In genomic region chr13:100394005-100394695, GRCh38 we compare ENCODE assay signal across 9 cellular contexts.
A peak's percentile ranks its signal among the peaks of the same experiment; 100 is the strongest.
DNase-seq lines count a peak whose midpoint lies in the region; ATAC-seq and TF ChIP-seq lines count a peak whose summit lies in the region.
"Had no signal": no experiment of that assay in that cellular context is flagged by ENCODE, and none has a peak within 500 bp of the region (broad histone marks: within the 10 kb centered on the region; RNA-seq: fewer than 3 reads in every experiment).

No MANE protein-coding gene starts in this region.

- peak overlapping the region; percentile 0; the same call in 1 of the 2 replicates for H3K4me3 ChIP-seq in AG09309 (ENCODE audit: control insufficient read depth, low read depth, low read length)

- no peaks in the 10 kb centered on the region for H3K9me3 Mint-ChIP-seq in T-helper 2 cell treated with Interferon-gamma antibody and Interleukin-4, amounts not matched to agents 5 μg/mL and 100 μg/mL, for 36 hours
- H3K9me3 Mint-ChIP-seq in mesothelial cell of epicardium = no peaks in the 10 kb centered on the region

- H3K4me3 Mint-ChIP-seq in T-helper 2 cell treated with Interferon-gamma antibody and Interleukin-4, amounts not matched to agents 5 μg/mL and 100 μg/mL, for 36 hours = peak overlapping the region; percentile 52
- H3K4me3 Mint-ChIP-seq in mesothelial cell of epicardium = no peak overlapping the region

- TF ChIP-seq CTCF in AG09309 (IDR thresholded peaks at IDR 0.05; ENCODE audit: control insufficient read depth, insufficient read depth, low read depth, low read length, missing control alignments) (no peak), mesothelial cell of epicardium (IDR thresholded peaks at IDR 0.05; ENCODE audit: unreplicated experiment) (no peak)

- H3K36me3 Mint-ChIP-seq in T-helper 2 cell treated with Interferon-gamma antibody and Interleukin-4, amounts not matched to agents 5 μg/mL and 100 μg/mL, for 36 hours (ENCODE audit: low read depth) = peaks cover 3% of the 10 kb centered on the region
- peaks cover 4% of the 10 kb centered on the region for H3K36me3 Mint-ChIP-seq in mesothelial cell of epicardium

- in situ Hi-C loops in G401 (cut with HindIII; ENCODE audit: low sequenced_read_pairs) = no loop called here

- peak; percentile 93 for ATAC-seq in GM18519 (IDR thresholded peaks at IDR 0.05; ENCODE audit: low FRiP score, unreplicated experiment)
- ATAC-seq in HG02885 (IDR thresholded peaks at IDR 0.05; ENCODE audit: poor library complexity, unreplicated experiment) = peak; percentile 94

- peaks cover 30% of the 10 kb centered on the region for H3K4me1 Mint-ChIP-seq in T-helper 2 cell treated with Interferon-gamma antibody and Interleukin-4, amounts not matched to agents 5 μg/mL and 100 μg/mL, for 36 hours (ENCODE audit: low read depth)
- H3K4me1 Mint-ChIP-seq in mesothelial cell of epicardium = peaks cover 19% of the 10 kb centered on the region

- peak; percentile 80 for DNase-seq in AG09309 (ENCODE audit: low read depth)
- peak; percentile 52 for DNase-seq in T-helper 2 cell treated with Interferon-gamma antibody and Interleukin-4, amounts not matched to agents 5 μg/mL and 100 μg/mL, for 36 hours (ENCODE audit: low spot score)
- DNase-seq in mesothelial cell of epicardium (ENCODE audit: low spot score in 2 of 2, unreplicated experiment in 2 of 2) = no peak
- no peak for DNase-seq in HuH-7 (ENCODE audit: low spot score)
- no peak for DNase-seq in G401 (ENCODE audit: low spot score)
- DNase-seq in NCI-H748 treated with DMSO at 0.1 percent for 48 hours (lab: John Stamatoyannopoulos, UW) = no peak
- DNase-seq: left cardiac atrium had no signal

- H3K27me3 Mint-ChIP-seq in T-helper 2 cell treated with Interferon-gamma antibody and Interleukin-4, amounts not matched to agents 5 μg/mL and 100 μg/mL, for 36 hours (ENCODE audit: low read depth) = no peaks in the 10 kb centered on the region
- no peaks in the 10 kb centered on the region for H3K27me3 Mint-ChIP-seq in mesothelial cell of epicardium (ENCODE audit: low read depth)

- H3K27ac Mint-ChIP-seq in T-helper 2 cell treated with Interferon-gamma antibody and Interleukin-4, amounts not matched to agents 5 μg/mL and 100 μg/mL, for 36 hours = peak overlapping the region; percentile 64
- peak overlapping the region; percentile 36 for H3K27ac Mint-ChIP-seq in mesothelial cell of epicardium

Comparison
In these comparisons a context has a peak if more than half of its experiments do, and no peak if none do; other contexts are left out.
1. DNase-seq: peak in AG09309 (single experiment) and T-helper 2 cell treated with Interferon-gamma antibody and Interleukin-4, amounts not matched to agents 5 μg/mL and 100 μg/mL, for 36 hours (single experiment); none in mesothelial cell of epicardium (0 of 2), HuH-7 (single experiment), G401 (single experiment) and NCI-H748 treated with DMSO at 0.1 percent for 48 hours (single experiment).